8 cellular contexts compared by ENCODE assay signal in the genomic region with DNA sequence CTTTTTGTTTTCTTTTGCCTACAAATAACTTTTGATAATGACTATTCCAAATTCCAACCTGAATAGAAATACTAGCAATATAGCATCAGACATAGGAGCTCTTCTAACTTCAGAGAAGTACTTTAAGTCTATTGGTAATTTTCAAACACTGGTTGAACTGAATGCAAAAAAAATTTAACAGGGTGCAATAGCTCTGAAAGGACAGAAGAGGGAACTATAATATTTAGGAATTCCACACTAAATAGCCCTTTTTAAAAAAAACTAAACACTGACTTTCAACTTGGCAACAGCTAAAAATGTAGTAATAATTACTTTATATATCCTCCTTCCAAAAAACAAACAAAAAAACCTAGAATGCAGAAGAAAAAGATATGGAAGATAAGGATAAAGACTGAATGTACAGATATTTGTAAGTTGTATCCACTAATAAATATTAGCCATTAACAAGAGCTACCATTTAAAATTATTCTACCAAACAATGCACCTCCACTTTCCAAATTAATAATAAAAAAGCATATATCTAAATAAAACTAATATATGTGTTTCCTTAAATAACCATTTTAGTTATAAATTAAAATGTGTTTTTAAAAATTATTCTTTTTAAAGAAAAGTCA.
DNase-seq lines count a peak whose midpoint lies in the region; ATAC-seq and TF ChIP-seq lines count a peak whose summit lies in the region.

No MANE protein-coding gene starts in this region.

- H3K4me2 ChIP-seq in H9 (ENCODE audit: insufficient read depth, insufficient read length, low read length) (no peak overlapping the region), SK-N-SH (no peak overlapping the region)

- H3K79me1 ChIP-seq in H9 (ENCODE audit: insufficient read depth, low read depth, low read length, poor library complexity, severe bottlenecking): no peaks in the 10 kb centered on the region

- no peak overlapping the region for H3K27ac Mint-ChIP-seq in H9
- no peak overlapping the region for H3K27ac Mint-ChIP-seq in activated T-helper 2 cell treated with anti-CD3 and anti-CD28 coated beads, Interferon-gamma antibody, Interleukin-2, Interleukin-4, amounts not matched to agents 10 μg/mL and 5 μg/mL and 100 μg/mL, durations not matched to agents 14 hours and 24 hours and 36 hours

- DNase-seq in AG09319 (ENCODE audit: extremely low read depth, low read depth) (no peak), H9 (no peak), SK-N-SH (peak; percentile 51), fibroblast of villous mesenchyme (ENCODE audit: low read depth) (peak; percentile 39), upper lobe of right lung (no peak), cardiac septum (ENCODE audit: low spot score) (no peak)
- no peak for DNase-seq in activated T-helper 2 cell treated with anti-CD3 and anti-CD28 coated beads, Interferon-gamma antibody, Interleukin-2, Interleukin-4, amounts not matched to agents 10 μg/mL and 5 μg/mL and 100 μg/mL, durations not matched to agents 14 hours and 24 hours and 36 hours (ENCODE audit: low spot score)

- TF ChIP-seq CTCF in AG09319 (IDR thresholded peaks at IDR 0.05; ENCODE audit: low read depth, low read length): peak; percentile 61
- peak; percentile 65 for TF ChIP-seq CTCF in H9 (conservative IDR thresholded peaks at IDR 0.05)
- TF ChIP-seq CTCF in SK-N-SH (IDR thresholded peaks at IDR 0.05): peak; percentile 84
- peak; percentile 68 for TF ChIP-seq CTCF in fibroblast of villous mesenchyme (IDR thresholded peaks at IDR 0.05; ENCODE audit: insufficient read depth, low read depth, low read length)
- peak; percentile 66 for TF ChIP-seq CTCF in upper lobe of right lung (IDR thresholded peaks at IDR 0.05)

- no peaks in the 10 kb centered on the region for H3K27me3 Mint-ChIP-seq in H9 (ENCODE audit: low read depth)
- H3K27me3 Mint-ChIP-seq in activated T-helper 2 cell treated with anti-CD3 and anti-CD28 coated beads, Interferon-gamma antibody, Interleukin-2, Interleukin-4, amounts not matched to agents 10 μg/mL and 5 μg/mL and 100 μg/mL, durations not matched to agents 14 hours and 24 hours and 36 hours (ENCODE audit: low read depth): no peaks in the 10 kb centered on the region

- H2AFZ ChIP-seq in H9 (ENCODE audit: low read length) (no peak overlapping the region), SK-N-SH (ENCODE audit: low read depth) (no peak overlapping the region)

- H2BK20ac ChIP-seq in H9 (ENCODE audit: low read depth, low read length, poor library complexity, severe bottlenecking): no peak overlapping the region

- no peak overlapping the region for H3K56ac ChIP-seq in H9 (ENCODE audit: insufficient read length, low read depth, low read length)

- H3K27ac ChIP-seq in H9 (ENCODE audit: insufficient read length, low read depth, low read length) (no peak overlapping the region), SK-N-SH (ENCODE audit: low read depth in 2 of 2, low read length in 1 of 2) (no peak overlapping the region), upper lobe of right lung (no peak overlapping the region)

- H3K23ac ChIP-seq in H9 (ENCODE audit: insufficient read length, low read depth, low read length): no peak overlapping the region

- H2BK120ac ChIP-seq in H9 (ENCODE audit: low read depth, low read length, poor library complexity, severe bottlenecking): no peak overlapping the region

- no peak overlapping the region for H4K91ac ChIP-seq in H9 (ENCODE audit: insufficient read length, low read depth, low read length)

- H4K20me1 ChIP-seq in H9 (ENCODE audit: control insufficient read depth, insufficient read depth, insufficient read length) (no peaks in the 10 kb centered on the region), SK-N-SH (ENCODE audit: insufficient read depth) (peaks cover 18% of the 10 kb centered on the region; the same call in 1 of the 2 replicates)

- H3K4me1 ChIP-seq in H9 (ENCODE audit: insufficient read depth, low read length) (no peaks in the 10 kb centered on the region), SK-N-SH (ENCODE audit: control insufficient read depth in 1 of 2, insufficient read depth in 2 of 2, low read depth in 1 of 2, low read length in 1 of 2) (no peaks in the 10 kb centered on the region; a peak in 1 of 4 replicates), upper lobe of right lung (peaks cover 15% of the 10 kb centered on the region)

- H4K8ac ChIP-seq in H9 (replicated peaks; ENCODE audit: insufficient read length, low read depth, low read length): no peak overlapping the region

- H3K4me3 ChIP-seq in SK-N-SH (ENCODE audit: low read depth in 2 of 2, low read length in 1 of 2) (no peak overlapping the region), fibroblast of villous mesenchyme (ENCODE audit: low read depth, low read length) (no peak overlapping the region), upper lobe of right lung (no peak overlapping the region)

- H3K36me3 Mint-ChIP-seq in H9 (ENCODE audit: insufficient read depth in 1 of 3, low read depth in 3 of 3): no peaks in the 10 kb centered on the region
- H3K36me3 Mint-ChIP-seq in activated T-helper 2 cell treated with anti-CD3 and anti-CD28 coated beads, Interferon-gamma antibody, Interleukin-2, Interleukin-4, amounts not matched to agents 10 μg/mL and 5 μg/mL and 100 μg/mL, durations not matched to agents 14 hours and 24 hours and 36 hours (ENCODE audit: low read depth): peaks cover 3% of the 10 kb centered on the region

- H2BK15ac ChIP-seq in H9 (ENCODE audit: low read depth, low read length): no peak overlapping the region

- no peaks in the 10 kb centered on the region for H3K9me3 Mint-ChIP-seq in H9
- H3K9me3 Mint-ChIP-seq in activated T-helper 2 cell treated with anti-CD3 and anti-CD28 coated beads, Interferon-gamma antibody, Interleukin-2, Interleukin-4, amounts not matched to agents 10 μg/mL and 5 μg/mL and 100 μg/mL, durations not matched to agents 14 hours and 24 hours and 36 hours: no peaks in the 10 kb centered on the region

- no peaks in the 10 kb centered on the region for H3K9me2 ChIP-seq in SK-N-SH

- no peak overlapping the region for H3K14ac ChIP-seq in H9 (ENCODE audit: insufficient read depth, low read length)

- peaks cover 8% of the 10 kb centered on the region for H3F3A ChIP-seq in SK-N-SH (replicated peaks; ENCODE audit: insufficient read depth)

- POLR2A ChIA-PET in SK-N-SH (lab: Yijun Ruan, JAX): no interaction called here

- ATAC-seq in upper lobe of right lung: peak; percentile 26
- no peak for ATAC-seq in HG03460 (IDR thresholded peaks at IDR 0.05; ENCODE audit: unreplicated experiment)

- H3K9me3 ChIP-seq in H9 (ENCODE audit: control insufficient read depth, low read depth, low read length) (no peaks in the 10 kb centered on the region), SK-N-SH (no peaks in the 10 kb centered on the region), upper lobe of right lung (no peaks in the 10 kb centered on the region)

- H3K36me3 ChIP-seq in SK-N-SH (replicated peaks in 1 of 2; ENCODE audit: control insufficient read depth in 1 of 2, insufficient read depth in 2 of 2, low read length in 1 of 2): peaks cover 2 to 3% of the 10 kb centered on the region in 2 experiments
- no peaks in the 10 kb centered on the region for H3K36me3 ChIP-seq in upper lobe of right lung

- TF ChIP-seq EP300 in SK-N-SH (IDR thresholded peaks at IDR 0.05; ENCODE audit: borderline replicate concordance in 1 of 2, low read depth in 1 of 2, low read length in 1 of 2): no peak

- no peak overlapping the region for H2BK5ac ChIP-seq in H9 (ENCODE audit: insufficient read length, low read length)

- no peak overlapping the region for H4K5ac ChIP-seq in H9 (ENCODE audit: insufficient read length, low read depth, low read length)

- CTCF ChIA-PET in SK-N-SH (lab: Yijun Ruan, JAX): interaction anchor here (0.6 to 2.6 kb wide), 42 partner anchors 9 to 674 kb away, joined by 3 to 52 read pairs (median 5); a partner anchor contains a TSS

- no peaks in the 10 kb centered on the region for H3K23me2 ChIP-seq in H9 (ENCODE audit: insufficient read length, low read depth, low read length, poor library complexity, severe bottlenecking)

- intact Hi-C loops in upper lobe of right lung (cut with DNase I) (no loop called here), cardiac septum (cut with DNase I) (loop anchor here (5.0 kb wide), 2 partner anchors 188 to 278 kb away; no protein-coding TSS in a partner anchor)
- intact Hi-C loops in activated T-helper 2 cell treated with anti-CD3 and anti-CD28 coated beads, Interferon-gamma antibody, Interleukin-2, Interleukin-4, amounts not matched to agents 10 μg/mL and 5 μg/mL and 100 μg/mL, durations not matched to agents 14 hours and 24 hours and 36 hours (cut with micrococcal nuclease): loop anchor here (2.0 kb wide), 1 partner anchor 186 kb away; no protein-coding TSS in a partner anchor

- H3K9ac ChIP-seq in H9 (ENCODE audit: extremely low read depth, insufficient read length, low read length) (no peak overlapping the region), SK-N-SH (no peak overlapping the region)

- no peak overlapping the region for H3K18ac ChIP-seq in H9 (ENCODE audit: insufficient read length, low read depth, low read length)

- H3K4ac ChIP-seq in H9 (ENCODE audit: low read depth, low read length): no peak overlapping the region

- TF ChIP-seq RAD21 in SK-N-SH (IDR thresholded peaks at IDR 0.05; ENCODE audit: low read length): peak; percentile 84

- no peak overlapping the region for H2AK5ac ChIP-seq in H9 (ENCODE audit: insufficient read length, low read length)

- no peak overlapping the region for H2BK12ac ChIP-seq in H9 (ENCODE audit: insufficient read length, low read depth, low read length)

- H3K79me2 ChIP-seq in H9 (ENCODE audit: insufficient read depth, low read length) (peaks cover 6% of the 10 kb centered on the region; the same call in 1 of the 2 replicates), SK-N-SH (ENCODE audit: insufficient read depth) (peaks cover 68% of the 10 kb centered on the region)

- no peak overlapping the region for H3K4me3 Mint-ChIP-seq in H9
- no peak overlapping the region for H3K4me3 Mint-ChIP-seq in activated T-helper 2 cell treated with anti-CD3 and anti-CD28 coated beads, Interferon-gamma antibody, Interleukin-2, Interleukin-4, amounts not matched to agents 10 μg/mL and 5 μg/mL and 100 μg/mL, durations not matched to agents 14 hours and 24 hours and 36 hours (ENCODE audit: low read depth)

- H3T11ph ChIP-seq in H9 (ENCODE audit: low read length): no peak overlapping the region

- H3K27me3 ChIP-seq in H9 (ENCODE audit: insufficient read depth, low read length): no peaks in the 10 kb centered on the region
- H3K27me3 ChIP-seq in SK-N-SH (ENCODE audit: insufficient read depth): no peaks in the 10 kb centered on the region
- no peaks in the 10 kb centered on the region for H3K27me3 ChIP-seq in upper lobe of right lung

- H3K4me1 Mint-ChIP-seq in H9: peaks cover 8 to 10% of the 10 kb centered on the region in 2 experiments; a peak in 3 of 4 replicates
- peaks cover 27% of the 10 kb centered on the region for H3K4me1 Mint-ChIP-seq in activated T-helper 2 cell treated with anti-CD3 and anti-CD28 coated beads, Interferon-gamma antibody, Interleukin-2, Interleukin-4, amounts not matched to agents 10 μg/mL and 5 μg/mL and 100 μg/mL, durations not matched to agents 14 hours and 24 hours and 36 hours (ENCODE audit: low read depth)

TF ChIP-seq in SK-N-SH, 30 proteins besides CTCF, POLR2A, EP300 and RAD21 (continues in another document):
- peak; percentile 65 for TF ChIP-seq SMC3 (IDR thresholded peaks at IDR 0.05; ENCODE audit: low read depth, low read length)
- no peak for TF ChIP-seq POLR2AphosphoS5 (IDR thresholded peaks at IDR 0.05; ENCODE audit: low read depth, low read length)

Comparison
In these comparisons a context has a peak if more than half of its experiments do, and no peak if none do; other contexts are left out.
1. DNase-seq: peak in SK-N-SH (single experiment) and fibroblast of villous mesenchyme (single experiment); none in AG09319 (single experiment), H9 (single experiment), upper lobe of right lung (single experiment), activated T-helper 2 cell treated with anti-CD3 and anti-CD28 coated beads, Interferon-gamma antibody, Interleukin-2, Interleukin-4, amounts not matched to agents 10 μg/mL and 5 μg/mL and 100 μg/mL, durations not matched to agents 14 hours and 24 hours and 36 hours (single experiment) and cardiac septum (single experiment).
2. Peak in every context shown above with its lines, with median percentiles within 50 percentile points of each other: CTCF ChIP-seq.